8 cellular contexts compared by ENCODE assay signal in genomic region chr3:142224482-142225072, GRCh38. TPM values are rescaled to one million over a fixed set of nuclear protein-coding genes. Genes with fewer than 3 reads are reported as not detected.
A peak's percentile ranks its signal among the peaks of the same experiment; 100 is the strongest.
DNase-seq lines count a peak whose midpoint lies in the region; ATAC-seq and TF ChIP-seq lines count a peak whose summit lies in the region.

No MANE protein-coding gene starts in this region.

- peak overlapping the region; percentile 96 for H2AFZ ChIP-seq in mammary epithelial cell (ENCODE audit: low read depth, low read length)

- intact Hi-C loops in mammary epithelial cell (cut with micrococcal nuclease) (loop anchor here (1.0 to 2.0 kb wide), 2 partner anchors 52 to 77 kb away; no protein-coding TSS in a partner anchor), mucosa of descending colon (cut with DNase I, micrococcal nuclease) (no loop called here)

- peak overlapping the region; percentile 93 for H3K4me3 ChIP-seq in AG04450 (ENCODE audit: low read depth, low read length)
- H3K4me3 ChIP-seq in HUES48 (ENCODE audit: low read depth, low read length): peak overlapping the region; percentile 82
- peak overlapping the region; percentile 84 to 87 (median 84) for H3K4me3 ChIP-seq in mammary epithelial cell (replicated peaks in 1 of 3; ENCODE audit: insufficient read depth in 1 of 3, low read depth in 2 of 3, low read length in 3 of 3)
- H3K4me3 ChIP-seq in mucosa of descending colon: peak overlapping the region; percentile 59

- no TSS peak for BruUV-seq in mammary epithelial cell (replicated peaks; lab: Mats Ljungman, UMichigan)

- H3K9ac ChIP-seq in HUES48 (ENCODE audit: low read depth, low read length) (peak overlapping the region; percentile 69), mammary epithelial cell (ENCODE audit: insufficient read depth, low read length) (peak overlapping the region; percentile 65)

- H3K27me3 ChIP-seq in AG04450 (ENCODE audit: control insufficient read depth, insufficient read depth, low read length) (no peaks in the 10 kb centered on the region), HUES48 (ENCODE audit: control insufficient read depth, insufficient read depth, low read length) (no peaks in the 10 kb centered on the region), mammary epithelial cell (ENCODE audit: insufficient read depth, low read length) (no peaks in the 10 kb centered on the region)

- dilution Hi-C loops in mammary epithelial cell (cut with HindIII; ENCODE audit: low sequenced_read_pairs): no loop called here

- in situ Hi-C loops in mammary epithelial cell (cut with MboI; ENCODE audit: low sequenced_read_pairs in 2 of 2) (no loop called here), ACHN (cut with HindIII; ENCODE audit: low pct_ligation_motif_present, low pct_unique_long_range_greater_than_20kb, low sequenced_read_pairs) (no loop called here)

- H3K36me3 ChIP-seq in HUES48 (ENCODE audit: control insufficient read depth, insufficient read depth, low read length): no peaks in the 10 kb centered on the region
- H3K36me3 ChIP-seq in mammary epithelial cell (ENCODE audit: insufficient read depth, low read length): peaks cover 3% of the 10 kb centered on the region
- no peaks in the 10 kb centered on the region for H3K36me3 ChIP-seq in mucosa of descending colon (ENCODE audit: low read depth)

- H3K9me3 ChIP-seq in AG04450 (ENCODE audit: control insufficient read depth, insufficient read depth, low read length): peaks cover 4% of the 10 kb centered on the region; the same call in 1 of the 2 replicates
- H3K9me3 ChIP-seq in HUES48 (ENCODE audit: control insufficient read depth, insufficient read depth, low read length): no peaks in the 10 kb centered on the region
- no peaks in the 10 kb centered on the region for H3K9me3 ChIP-seq in mammary epithelial cell (replicated peaks; ENCODE audit: insufficient read depth, low read length)
- H3K9me3 ChIP-seq in mucosa of descending colon: no peaks in the 10 kb centered on the region

- H4K20me1 ChIP-seq in mammary epithelial cell (ENCODE audit: insufficient read depth, low read length): no peaks in the 10 kb centered on the region

- peaks cover 14% of the 10 kb centered on the region for H3K79me2 ChIP-seq in mammary epithelial cell (ENCODE audit: insufficient read depth, low read length)

- WGBS in mammary epithelial cell (ENCODE audit: low coverage, missing lambda C conversion rate): 26% methylated on average over 10 of the region's 10 CpGs

- ATAC-seq in mucosa of descending colon: no peak

- H3K27ac ChIP-seq in AG04450 (ENCODE audit: low read depth, low read length) (peak overlapping the region; percentile 83), HUES48 (ENCODE audit: low read depth, low read length) (no peak overlapping the region), mammary epithelial cell (ENCODE audit: insufficient read depth, low read depth, low read length) (peak overlapping the region; percentile 47)

- DNase-seq in AG04450 (ENCODE audit: low read depth, low spot score): no peak
- no peak for DNase-seq in mammary epithelial cell
- no peak for DNase-seq in mucosa of descending colon
- no peak for DNase-seq in dedifferentiated amniotic fluid mesenchymal stem cell (ENCODE audit: extremely low spot score)
- DNase-seq in ACHN: no peak
- no peak for DNase-seq in cortex of kidney (lab: John Stamatoyannopoulos, UW)
- DNase-seq in effector CD8-positive, alpha-beta T cell (lab: John Stamatoyannopoulos, UW): no peak

- 0 out of 2 replicates have a peak, but pooled peaks cover 2% of the 10 kb centered on the region for H3K4me1 ChIP-seq in HUES48 (ENCODE audit: control insufficient read depth, insufficient read depth, low read length)
- no peaks in the 10 kb centered on the region for H3K4me1 ChIP-seq in mammary epithelial cell (ENCODE audit: insufficient read depth, low read length)
- peaks cover 13% of the 10 kb centered on the region for H3K4me1 ChIP-seq in mucosa of descending colon (ENCODE audit: low read depth)

- H3K4me2 ChIP-seq in mammary epithelial cell (ENCODE audit: insufficient read depth, low read depth, low read length): peak overlapping the region; percentile 99

- CTCF ChIA-PET in AG04450 (lab: Charles Lee): no interaction called here
- CTCF ChIA-PET in mammary epithelial cell (lab: Charles Lee; ENCODE audit: low non-redundant PET): no interaction called here

- POLR2A ChIA-PET in AG04450 (lab: Yijun Ruan, JAX): no interaction called here

- TF ChIP-seq CTCF in AG04450 (IDR thresholded peaks at IDR 0.05; ENCODE audit: low read depth, low read length) (no peak), mammary epithelial cell (conservative IDR thresholded peaks at IDR 0.05 in 1 of 2, IDR thresholded peaks at IDR 0.05 in 1 of 2; ENCODE audit: extremely low read depth in 1 of 2, insufficient read depth in 1 of 2, low read depth in 1 of 2, low read length in 2 of 2) (no peak), mucosa of descending colon (IDR thresholded peaks at IDR 0.05) (no peak)

RNA-seq across cellular contexts. Expression of gene GK5, which starts 0.8 kb away (rescaled TPM):
- polyA plus RNA-seq in AG04450 (2011; rRNA removed): 8.0 and 12.2 TPM in 2 replicates
- 4.8 and 7.4 TPM in 2 replicates for polyA minus RNA-seq in AG04450 (2011; rRNA and poly(A)+ RNA removed)
- total RNA-seq in mammary epithelial cell: 10 to 100 TPM; 11.3 to 14.3 TPM
- 2.9 TPM for polyA plus RNA-seq in mammary epithelial cell
- polyA minus RNA-seq in mammary epithelial cell: 5.6 TPM
- total RNA-seq in mucosa of descending colon: 10 to 100 TPM; 44.7 to 45.4 (median 45.1) TPM
